23 cellular contexts compared by ENCODE assay signal in the genomic region with DNA sequence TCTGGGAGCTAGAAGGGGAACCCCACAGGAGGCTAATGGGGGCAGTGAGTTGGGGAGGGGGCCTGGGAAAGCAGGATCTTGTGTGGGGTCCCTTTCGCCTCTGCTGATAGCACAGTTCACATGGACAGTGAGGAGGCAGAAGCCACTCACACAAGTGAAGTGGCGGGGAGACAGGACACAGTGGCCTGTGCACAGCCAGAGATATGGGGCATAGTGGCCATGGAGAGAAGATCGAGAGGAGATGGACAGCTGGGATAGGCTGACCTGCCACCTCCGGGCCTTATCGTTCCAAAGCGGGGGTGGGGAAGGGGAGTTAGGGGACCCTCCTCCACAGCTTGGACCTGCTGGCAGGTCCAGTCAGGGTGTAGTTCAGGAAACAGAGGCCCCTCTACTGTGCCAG.
DNase-seq lines count a peak whose midpoint lies in the region; ATAC-seq and TF ChIP-seq lines count a peak whose summit lies in the region.
"Had no signal": no experiment of that assay in that cellular context is flagged by ENCODE, and none has a peak within 500 bp of the region (broad histone marks: within the 10 kb centered on the region; RNA-seq: fewer than 3 reads in every experiment).

No MANE protein-coding gene starts in this region.

- H3K27me3 Mint-ChIP-seq in nephron progenitor cell (ENCODE audit: low read depth, poor library complexity): peaks cover 10% of the 10 kb centered on the region
- no peaks in the 10 kb centered on the region for H3K27me3 Mint-ChIP-seq in activated T-helper 2 cell treated with anti-CD3 and anti-CD28 coated beads, Interferon-gamma antibody, Interleukin-2, Interleukin-4, amounts not matched to agents 10 μg/mL and 5 μg/mL and 100 μg/mL, durations not matched to agents 14 hours and 24 hours and 36 hours (ENCODE audit: low read depth)
- H3K27me3 Mint-ChIP-seq in activated T-cell treated with anti-CD3 and anti-CD28 coated beads, Interleukin-2, amount 50 U/mL, for 4 hours (ENCODE audit: low read depth): peaks cover 5% of the 10 kb centered on the region

- H3K9me3 ChIP-seq in right atrium auricular region (no peaks in the 10 kb centered on the region), trophoblast cell (ENCODE audit: insufficient read depth, low read depth, low read length) (peaks cover 2% of the 10 kb centered on the region)
- H3K9me3 ChIP-seq: BE2C had no signal

- ATAC-seq in Right ventricle myocardium superior (ENCODE audit: poor library complexity): peak; percentile 7
- ATAC-seq in activated T-cell treated with anti-CD3 and anti-CD28 coated beads, Interleukin-2, amount 50 U/mL, for 4 hours: no peak
- ATAC-seq: HCT116, PC-3 had no signal

- no peak overlapping the region for H3K14ac ChIP-seq in trophoblast cell (ENCODE audit: low read length)

- intact Hi-C loops in Right ventricle myocardium superior (cut with DNase I): no loop called here
- intact Hi-C loops in activated T-helper 2 cell treated with anti-CD3 and anti-CD28 coated beads, Interferon-gamma antibody, Interleukin-2, Interleukin-4, amounts not matched to agents 10 μg/mL and 5 μg/mL and 100 μg/mL, durations not matched to agents 14 hours and 24 hours and 36 hours (cut with micrococcal nuclease): no loop called here

- H3K79me2 ChIP-seq in trophoblast cell (ENCODE audit: control insufficient read depth, insufficient read depth, low read length, poor library complexity): no peaks in the 10 kb centered on the region

- H3K79me1 ChIP-seq in trophoblast cell (ENCODE audit: low read length): no peaks in the 10 kb centered on the region

- peaks cover 54% of the 10 kb centered on the region for H3K4me1 Mint-ChIP-seq in nephron progenitor cell
- no peaks in the 10 kb centered on the region for H3K4me1 Mint-ChIP-seq in activated T-helper 2 cell treated with anti-CD3 and anti-CD28 coated beads, Interferon-gamma antibody, Interleukin-2, Interleukin-4, amounts not matched to agents 10 μg/mL and 5 μg/mL and 100 μg/mL, durations not matched to agents 14 hours and 24 hours and 36 hours (ENCODE audit: low read depth)
- H3K4me1 Mint-ChIP-seq in activated T-cell treated with anti-CD3 and anti-CD28 coated beads, Interleukin-2, amount 50 U/mL, for 4 hours (ENCODE audit: low read depth): peaks cover 20% of the 10 kb centered on the region
- H3K4me1 Mint-ChIP-seq: CD14-positive monocyte had no signal

- H4K8ac ChIP-seq in trophoblast cell (ENCODE audit: low read depth, low read length): no peak overlapping the region

- no peaks in the 10 kb centered on the region for H3K9me3 Mint-ChIP-seq in nephron progenitor cell
- no peaks in the 10 kb centered on the region for H3K9me3 Mint-ChIP-seq in activated T-helper 2 cell treated with anti-CD3 and anti-CD28 coated beads, Interferon-gamma antibody, Interleukin-2, Interleukin-4, amounts not matched to agents 10 μg/mL and 5 μg/mL and 100 μg/mL, durations not matched to agents 14 hours and 24 hours and 36 hours
- H3K9me3 Mint-ChIP-seq in activated T-cell treated with anti-CD3 and anti-CD28 coated beads, Interleukin-2, amount 50 U/mL, for 4 hours: no peaks in the 10 kb centered on the region

- H3K27me3 ChIP-seq in right atrium auricular region: no peaks in the 10 kb centered on the region
- no peaks in the 10 kb centered on the region for H3K27me3 ChIP-seq in trophoblast cell (ENCODE audit: insufficient read depth, low read length)
- H3K27me3 ChIP-seq: BE2C had no signal

- H3K36me3 ChIP-seq in right atrium auricular region (no peaks in the 10 kb centered on the region), trophoblast cell (ENCODE audit: control insufficient read depth in 1 of 2, insufficient read depth in 2 of 2, low read length in 2 of 2) (no peaks in the 10 kb centered on the region)
- H3K36me3 ChIP-seq: BE2C had no signal

- H2BK120ac ChIP-seq in trophoblast cell (ENCODE audit: insufficient read depth, low read length, poor library complexity): no peak overlapping the region

- no peak overlapping the region for H3K4ac ChIP-seq in trophoblast cell (ENCODE audit: low read depth, low read length)

- H3K27ac ChIP-seq in right atrium auricular region (peak overlapping the region in 1 of 2 donors; percentile 29), VCaP (peak overlapping the region; percentile 38; the same call in 1 of the 2 replicates), trophoblast cell (ENCODE audit: low read depth, low read length) (no peak overlapping the region)

- no peak overlapping the region for H2BK5ac ChIP-seq in trophoblast cell (ENCODE audit: low read depth, low read length, poor library complexity)

- no peak overlapping the region for H3K4me2 ChIP-seq in trophoblast cell (ENCODE audit: low read length)

- H2AK5ac ChIP-seq in trophoblast cell (ENCODE audit: low read length): no peak overlapping the region

- no peak overlapping the region for H4K12ac ChIP-seq in trophoblast cell (ENCODE audit: low read depth, low read length)

- TF ChIP-seq CTCF in right atrium auricular region (IDR thresholded peaks at IDR 0.05) (no peak), VCaP (conservative IDR thresholded peaks at IDR 0.05) (no peak), nephron progenitor cell (IDR thresholded peaks at IDR 0.05) (no peak)

- no peak overlapping the region for H3K4me3 Mint-ChIP-seq in nephron progenitor cell
- no peak overlapping the region for H3K4me3 Mint-ChIP-seq in activated T-helper 2 cell treated with anti-CD3 and anti-CD28 coated beads, Interferon-gamma antibody, Interleukin-2, Interleukin-4, amounts not matched to agents 10 μg/mL and 5 μg/mL and 100 μg/mL, durations not matched to agents 14 hours and 24 hours and 36 hours (ENCODE audit: low read depth)
- H3K4me3 Mint-ChIP-seq in activated T-cell treated with anti-CD3 and anti-CD28 coated beads, Interleukin-2, amount 50 U/mL, for 4 hours: no peak overlapping the region
- H3K4me3 Mint-ChIP-seq: CD14-positive monocyte had no signal

- H3K4me1 ChIP-seq in right atrium auricular region (peaks cover 0 to 12% of the 10 kb centered on the region in 2 donors), trophoblast cell (ENCODE audit: control insufficient read depth in 1 of 2, insufficient read depth in 2 of 2, low read length in 2 of 2) (no peaks in the 10 kb centered on the region)
- H3K4me1 ChIP-seq: BE2C had no signal

- peak overlapping the region; percentile 2 for H3K27ac Mint-ChIP-seq in nephron progenitor cell
- no peak overlapping the region for H3K27ac Mint-ChIP-seq in activated T-helper 2 cell treated with anti-CD3 and anti-CD28 coated beads, Interferon-gamma antibody, Interleukin-2, Interleukin-4, amounts not matched to agents 10 μg/mL and 5 μg/mL and 100 μg/mL, durations not matched to agents 14 hours and 24 hours and 36 hours
- H3K27ac Mint-ChIP-seq: CD14-positive monocyte had no signal

- H2BK12ac ChIP-seq in trophoblast cell (ENCODE audit: low read length): no peak overlapping the region

- DNase-seq in Right ventricle myocardium superior (no peak), right atrium auricular region (ENCODE audit: low spot score) (no peak), nephron progenitor cell (no peak), trophoblast cell (no peak), NCI-H1092 treated with DMSO at 0.1 percent for 48 hours (lab: John Stamatoyannopoulos, UW) (no peak)
- DNase-seq in activated T-helper 2 cell treated with anti-CD3 and anti-CD28 coated beads, Interferon-gamma antibody, Interleukin-2, Interleukin-4, amounts not matched to agents 10 μg/mL and 5 μg/mL and 100 μg/mL, durations not matched to agents 14 hours and 24 hours and 36 hours (ENCODE audit: low spot score): no peak
- no peak for DNase-seq in activated T-cell treated with anti-CD3 and anti-CD28 coated beads, Interleukin-2, amount 50 U/mL, for 4 hours
- DNase-seq: 8988T, ACHN, BE2C, DMS153, DND-41, NCI-H1048, NCI-H1417 treated with DMSO at 0.1 percent for 48 hours, NCI-H1694 treated with DMSO at 0.1 percent for 48 hours, NCI-H2081, NCI-H226, NCI-H510A, PC-3, SHP77 had no signal

- H3K4me3 ChIP-seq in right atrium auricular region: no peak overlapping the region
- H3K4me3 ChIP-seq in trophoblast cell (ENCODE audit: low read depth, low read length): no peak overlapping the region

- no peaks in the 10 kb centered on the region for H3K36me3 Mint-ChIP-seq in nephron progenitor cell (ENCODE audit: low read depth)
- H3K36me3 Mint-ChIP-seq in activated T-helper 2 cell treated with anti-CD3 and anti-CD28 coated beads, Interferon-gamma antibody, Interleukin-2, Interleukin-4, amounts not matched to agents 10 μg/mL and 5 μg/mL and 100 μg/mL, durations not matched to agents 14 hours and 24 hours and 36 hours (ENCODE audit: low read depth): no peaks in the 10 kb centered on the region
- no peaks in the 10 kb centered on the region for H3K36me3 Mint-ChIP-seq in activated T-cell treated with anti-CD3 and anti-CD28 coated beads, Interleukin-2, amount 50 U/mL, for 4 hours (ENCODE audit: insufficient read depth)
- H3K36me3 Mint-ChIP-seq: CD14-positive monocyte had no signal

- H3K9ac ChIP-seq in trophoblast cell (ENCODE audit: low read length): peak overlapping the region; percentile 39

- no peak overlapping the region for H4K91ac ChIP-seq in trophoblast cell (ENCODE audit: low read depth, low read length)

- no CpG with 5 or more reads among the region's 6 CpGs for WGBS in trophoblast cell (ENCODE audit: extremely low coverage, insufficient coverage, insufficient read length)

- H3K18ac ChIP-seq in trophoblast cell (ENCODE audit: low read length): no peak overlapping the region

- no peak overlapping the region for H2AFZ ChIP-seq in trophoblast cell (ENCODE audit: insufficient read depth, low read length, poor library complexity)

- no peak overlapping the region for H3K23ac ChIP-seq in trophoblast cell (ENCODE audit: low read length)
